Comparison of ENCODE assay signal across 28 cellular contexts in the genomic region with DNA sequence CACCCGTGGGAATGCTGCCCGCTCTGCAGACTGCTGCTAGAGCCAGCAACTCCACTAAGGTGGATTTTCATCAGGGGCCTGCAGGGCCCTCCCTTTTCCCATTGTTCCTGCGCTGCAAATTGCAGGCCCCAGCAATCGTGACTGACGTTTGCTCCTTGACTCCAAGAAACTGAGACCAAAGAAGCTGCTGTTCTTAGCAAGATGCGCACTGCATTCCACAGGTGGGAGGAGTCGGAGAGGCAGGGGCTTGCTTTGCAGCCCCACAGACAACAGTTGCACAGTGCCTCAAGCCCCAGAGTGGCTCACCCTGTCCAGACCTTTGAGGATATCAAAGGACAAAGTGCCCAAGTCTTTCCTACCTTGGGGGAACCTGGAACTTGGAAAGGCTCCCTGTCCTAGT. TPM values are rescaled to one million over a fixed set of nuclear protein-coding genes. Genes with fewer than 3 reads are reported as not detected.
DNase-seq lines count a peak whose midpoint lies in the region; ATAC-seq and TF ChIP-seq lines count a peak whose summit lies in the region.
"Had no signal": no experiment of that assay in that cellular context is flagged by ENCODE, and none has a peak within 500 bp of the region (broad histone marks: within the 10 kb centered on the region; RNA-seq: fewer than 3 reads in every experiment).

No MANE protein-coding gene starts in this region.

- H3K4me1 ChIP-seq in left ventricle myocardium inferior (peaks cover 98% of the 10 kb centered on the region), right atrium auricular region (peaks cover 0 to 89% of the 10 kb centered on the region in 2 donors), endodermal cell (ENCODE audit: control insufficient read depth, insufficient read depth, low read length) (no peaks in the 10 kb centered on the region)
- H3K4me1 ChIP-seq: body of pancreas, left lung had no signal

- H3K4me1 Mint-ChIP-seq in endodermal cell (no peaks in the 10 kb centered on the region), progenitor cell of endocrine pancreas (ENCODE audit: low read depth) (no peaks in the 10 kb centered on the region)
- H3K4me1 Mint-ChIP-seq: immature natural killer cell had no signal

- H3K27ac ChIP-seq in left ventricle myocardium inferior (replicated peaks): peak overlapping the region; percentile 95
- H3K27ac ChIP-seq in right atrium auricular region: peak overlapping the region in 1 of 2 donors; percentile 86
- H3K27ac ChIP-seq in endodermal cell (ENCODE audit: low read depth, low read length): peak overlapping the region; percentile 49
- H3K27ac ChIP-seq: body of pancreas, GM23248, KMS-11, left lung, suprapubic skin had no signal

- ATAC-seq in HG03159 (IDR thresholded peaks at IDR 0.05; ENCODE audit: unreplicated experiment): no peak
- ATAC-seq: body of pancreas, left lung, PC-3 had no signal

- H3K27me3 ChIP-seq in left ventricle myocardium inferior (ENCODE audit: low read depth) (no peaks in the 10 kb centered on the region), right atrium auricular region (no peaks in the 10 kb centered on the region), endodermal cell (ENCODE audit: control insufficient read depth, insufficient read depth, low read length, poor library complexity, severe bottlenecking) (no peaks in the 10 kb centered on the region)
- H3K27me3 ChIP-seq: body of pancreas, left lung, MG63, suprapubic skin had no signal

- H3K9ac ChIP-seq in endodermal cell (ENCODE audit: extremely low read depth, low read length, poor library complexity, severe bottlenecking): no peak overlapping the region
- H3K9ac ChIP-seq: GM23248, KMS-11, SK-N-SH had no signal

- H3K27ac Mint-ChIP-seq in endodermal cell (no peak overlapping the region), progenitor cell of endocrine pancreas (peak overlapping the region; percentile 16)
- H3K27ac Mint-ChIP-seq: CD4-positive, alpha-beta T cell had no signal

- H3K9me3 ChIP-seq in left ventricle myocardium inferior (replicated peaks): no peaks in the 10 kb centered on the region
- H3K9me3 ChIP-seq in right atrium auricular region: no peaks in the 10 kb centered on the region
- no peaks in the 10 kb centered on the region for H3K9me3 ChIP-seq in endodermal cell (ENCODE audit: control insufficient read depth, low read length)
- H3K9me3 ChIP-seq: body of pancreas, left lung, MG63, SK-N-SH, suprapubic skin had no signal

- H3K36me3 ChIP-seq in left ventricle myocardium inferior: peaks cover 61% of the 10 kb centered on the region
- H3K36me3 ChIP-seq in right atrium auricular region: peaks cover 70% of the 10 kb centered on the region
- H3K36me3 ChIP-seq in endodermal cell (ENCODE audit: control insufficient read depth, insufficient read depth, low read length): peaks cover 54% of the 10 kb centered on the region

- no peak for TF ChIP-seq CTCF in left ventricle myocardium inferior (IDR thresholded peaks at IDR 0.05; ENCODE audit: borderline replicate concordance)
- no peak for TF ChIP-seq CTCF in right atrium auricular region (IDR thresholded peaks at IDR 0.05)
- TF ChIP-seq CTCF in endodermal cell (conservative IDR thresholded peaks at IDR 0.05): no peak
- no peak for TF ChIP-seq CTCF in progenitor cell of endocrine pancreas (IDR thresholded peaks at IDR 0.05; ENCODE audit: unreplicated experiment)

- H3K9me3 Mint-ChIP-seq in endodermal cell (no peaks in the 10 kb centered on the region), progenitor cell of endocrine pancreas (ENCODE audit: low read depth) (no peaks in the 10 kb centered on the region)
- H3K9me3 Mint-ChIP-seq: CD4-positive, alpha-beta T cell; immature natural killer cell had no signal

- H3K4me3 ChIP-seq in left ventricle myocardium inferior (no peak overlapping the region), right atrium auricular region (no peak overlapping the region), endodermal cell (ENCODE audit: low read length) (no peak overlapping the region)
- H3K4me3 ChIP-seq: body of pancreas, GM23248, left lung, MG63, suprapubic skin had no signal

- DNase-seq in left ventricle myocardium inferior (no peak), right atrium auricular region (ENCODE audit: low spot score) (no peak), endodermal cell (no peak), progenitor cell of endocrine pancreas (ENCODE audit: low spot score, unreplicated experiment) (no peak), GM19240 (ENCODE audit: insufficient read length, low spot score) (no peak), kidney glomerular epithelial cell (lab: John Stamatoyannopoulos, UW) (no peak)
- DNase-seq: activated CD4-positive, alpha-beta T cell treated with anti-CD3 and anti-CD28 coated beads, Interleukin-2, amount 50 U/mL, for 48 hours; activated gamma-delta T cell treated with Interleukin-2 at 50 U/mL for 16 hours; activated T-cell treated with anti-CD3 and anti-CD28 coated beads, Interleukin-2, amount 50 U/mL, for 48 hours; body of pancreas; CD4-positive, alpha-beta T cell; cerebellar nuclear complex; DND-41; GM23248; immature natural killer cell; left lung; mesendoderm; MG63; NCI-H2029 treated with DMSO at 0.1 percent for 48 hours; NCI-H526 treated with DMSO at 0.1 percent for 48 hours; NK-92 treated with Interleukin-12 subunit alpha and Interleukin-12 subunit beta, amount 100 ng/mL, for 24 hours; PC-3; SK-N-SH; small intestine; stimulated activated naive CD4-positive, alpha-beta T cell had no signal

- no peaks in the 10 kb centered on the region for H3K27me3 Mint-ChIP-seq in endodermal cell (ENCODE audit: insufficient read depth)
- H3K27me3 Mint-ChIP-seq in progenitor cell of endocrine pancreas: no peaks in the 10 kb centered on the region
- H3K27me3 Mint-ChIP-seq: CD4-positive, alpha-beta T cell had no signal

- H3K4me3 Mint-ChIP-seq in endodermal cell (no peak overlapping the region), progenitor cell of endocrine pancreas (ENCODE audit: low read depth) (no peak overlapping the region)
- H3K4me3 Mint-ChIP-seq: CD4-positive, alpha-beta T cell; immature natural killer cell had no signal

- intact Hi-C loops in left ventricle myocardium inferior (cut with micrococcal nuclease): no loop called here

- 92 to 100% methylated on average over 7 of the region's 7 CpGs for WGBS in endodermal cell (ENCODE audit: insufficient coverage in 1 of 2, insufficient read length in 1 of 2), 2 experiments

- H3K36me3 Mint-ChIP-seq in endodermal cell (ENCODE audit: low read depth) (peaks cover 44% of the 10 kb centered on the region), progenitor cell of endocrine pancreas (ENCODE audit: insufficient read depth) (peaks cover 11% of the 10 kb centered on the region)

RNA-seq across cellular contexts. Expression of a gene that starts 25.0 kb away (rescaled TPM):
- total RNA-seq in left ventricle myocardium inferior (146 TPM), right atrium auricular region (100 to 1,000 TPM; 102 to 156 TPM), endodermal cell (10 to 100 TPM; 34.8 to 42.9 TPM), progenitor cell of endocrine pancreas (23.4 and 26.7 TPM in 2 replicates)
- polyA plus RNA-seq in endodermal cell (2013, experiment 1 of 2): 16.1 TPM
- polyA plus RNA-seq in endodermal cell (2013, experiment 2 of 2): 20.9 TPM

RNA-seq across cellular contexts. Expression of a gene that starts 28.2 kb away (rescaled TPM):
- 6.4 TPM for total RNA-seq in left ventricle myocardium inferior
- total RNA-seq in right atrium auricular region: 1 to 10 TPM; 9.0 to 9.4 TPM
- 10 to 100 TPM; 17.4 to 19.5 TPM for total RNA-seq in endodermal cell
- 6.8 TPM for polyA plus RNA-seq in endodermal cell (2013, experiment 1 of 2)
- 6.0 TPM for polyA plus RNA-seq in endodermal cell (2013, experiment 2 of 2)
- total RNA-seq in progenitor cell of endocrine pancreas: 14.1 and 15.7 TPM in 2 replicates

RNA-seq across cellular contexts. Expression of a gene that starts 41.0 kb away (rescaled TPM):
- 28.8 TPM for total RNA-seq in left ventricle myocardium inferior
- total RNA-seq in right atrium auricular region: 10 to 100 TPM; 16.4 to 31.1 TPM
- total RNA-seq in endodermal cell: 10 to 100 TPM; 37.0 to 39.2 TPM
- 20.1 TPM for polyA plus RNA-seq in endodermal cell (2013, experiment 1 of 2)
- 19.4 TPM for polyA plus RNA-seq in endodermal cell (2013, experiment 2 of 2)
- total RNA-seq in progenitor cell of endocrine pancreas: 32.9 and 33.3 TPM in 2 replicates

RNA-seq across cellular contexts. Expression of a gene that starts 46.2 kb away (rescaled TPM):
- total RNA-seq in left ventricle myocardium inferior (86.0 TPM), right atrium auricular region (10 to 100 TPM; 44.6 to 52.7 TPM), endodermal cell (100 to 1,000 TPM; 122 to 136 TPM), progenitor cell of endocrine pancreas (97.4 and 98.7 TPM in 2 replicates)
- 112 TPM for polyA plus RNA-seq in endodermal cell (2013, experiment 1 of 2)
- polyA plus RNA-seq in endodermal cell (2013, experiment 2 of 2): 98.6 TPM

RNA-seq across cellular contexts. Expression of a gene that starts 54.4 kb away (rescaled TPM):
- total RNA-seq in left ventricle myocardium inferior (7.0 TPM), right atrium auricular region (1 to 10 TPM; 3.1 to 6.8 TPM), endodermal cell (10 to 100 TPM; 12.9 to 13.1 TPM), progenitor cell of endocrine pancreas (9.3 and 11.9 TPM in 2 replicates)
- polyA plus RNA-seq in endodermal cell (2013, experiment 1 of 2): 8.6 TPM
- 7.7 TPM for polyA plus RNA-seq in endodermal cell (2013, experiment 2 of 2)
